36 cellular contexts compared by ENCODE assay signal in genomic region chr2:44535376-44535775, GRCh38.
"Had no signal": no experiment of that assay in that cellular context is flagged by ENCODE, and none has a peak within 500 bp of the region (broad histone marks: within the 10 kb centered on the region; RNA-seq: fewer than 3 reads in every experiment).

No MANE protein-coding gene starts in this region.

- H3K4me2 ChIP-seq: SK-N-SH had no signal

- H3K27ac ChIP-seq: brain microvascular endothelial cell, cardiac muscle cell, Peyer's patch, SJSA1 had no signal

- H3K9me3 ChIP-seq: Peyer's patch, SJSA1, SK-N-SH had no signal

- H3K36me3 ChIP-seq: brain microvascular endothelial cell, cardiac muscle cell, SJSA1 had no signal

- H3K4me3 Mint-ChIP-seq: activated B cell treated with CpG ODN at 0.5 μM for 24 hours; activated CD4-positive, alpha-beta memory T cell treated with anti-CD3 and anti-CD28 coated beads for 36 hours; activated naive CD4-positive, alpha-beta T cell treated with anti-CD3 and anti-CD28 coated beads for 36 hours; activated naive CD8-positive, alpha-beta T cell; activated naive CD8-positive, alpha-beta T cell treated with anti-CD3 and anti-CD28 coated beads, Interleukin-2, amount 50 U/mL, for 24 hours; activated T-cell treated with anti-CD3 and anti-CD28 coated beads, Interleukin-2, amount 50 U/mL, for 4 hours; activated T-helper 1 cell treated with anti-CD3 and anti-CD28 coated beads, Interleukin-12 subunit alpha, Interleukin-12 subunit beta, Interleukin-2, Interleukin-4 antibody, amounts not matched to agents 30 ng/mL and 10 ng/mL and 1 ng/mL, durations not matched to agents 14 hours and 24 hours and 36 hours; central memory CD8-positive, alpha-beta T cell; T-helper 1 cell treated with Interleukin-12 subunit alpha and Interleukin-12 subunit beta and Interleukin-4 antibody, amounts not matched to agents 30 μg/mL and 1 μg/mL, for 36 hours; T-helper 2 cell treated with Interferon-gamma antibody and Interleukin-4, amounts not matched to agents 5 μg/mL and 100 μg/mL, for 36 hours had no signal

- DNase-seq: activated B cell treated with CpG ODN at 0.5 μM for 24 hours; activated CD4-positive, alpha-beta memory T cell treated with anti-CD3 and anti-CD28 coated beads for 36 hours; activated CD4-positive, alpha-beta T cell treated with anti-CD3 and anti-CD28 coated beads for 4 hours; activated CD4-positive, alpha-beta T cell treated with anti-CD3 and anti-CD28 coated beads, Interleukin-2, amount 50 U/mL, for 1 hour; activated CD4-positive, CD25-positive, alpha-beta regulatory T cell treated with anti-CD3 and anti-CD28 coated beads, Interleukin-2, amount 50 U/mL, for 72 hours; activated CD8-positive, alpha-beta memory T cell treated with anti-CD3 and anti-CD28 coated beads, Interleukin-2, amount 50 U/mL, for 4 hours; activated gamma-delta T cell treated with Interleukin-2 at 50 U/mL for 16 hours; activated naive CD4-positive, alpha-beta T cell treated with anti-CD3 and anti-CD28 coated beads for 36 hours; activated naive CD8-positive, alpha-beta T cell treated with anti-CD3 and anti-CD28 coated beads, Interleukin-2, amount 50 U/mL, for 24 hours; activated T-cell treated with anti-CD3 and anti-CD28 coated beads for 4 hours; activated T-cell treated with anti-CD3 and anti-CD28 coated beads, Interleukin-2, amount 50 U/mL, for 4 hours; amniotic stem cell; aorta; brain microvascular endothelial cell; MG63; NCI-H1048; NCI-H1105 treated with DMSO at 0.1 percent for 48 hours; NCI-H1436; NCI-H1694; NCI-H1930; NCI-H2081 treated with DMSO at 0.1 percent for 48 hours; NCI-H345; NCI-H524 treated with DMSO at 0.1 percent for 48 hours; PC-3; Peyer's patch; RPMI8226; SHP77 treated with DMSO at 0.1 percent for 48 hours; SK-N-SH had no signal

- H3K9me3 Mint-ChIP-seq: activated CD4-positive, alpha-beta memory T cell treated with anti-CD3 and anti-CD28 coated beads for 36 hours; activated naive CD4-positive, alpha-beta T cell treated with anti-CD3 and anti-CD28 coated beads for 36 hours; activated T-cell treated with anti-CD3 and anti-CD28 coated beads, Interleukin-2, amount 50 U/mL, for 4 hours; activated T-helper 1 cell treated with anti-CD3 and anti-CD28 coated beads, Interleukin-12 subunit alpha, Interleukin-12 subunit beta, Interleukin-2, Interleukin-4 antibody, amounts not matched to agents 30 ng/mL and 10 ng/mL and 1 ng/mL, durations not matched to agents 14 hours and 24 hours and 36 hours; central memory CD8-positive, alpha-beta T cell; T-helper 1 cell treated with Interleukin-12 subunit alpha and Interleukin-12 subunit beta and Interleukin-4 antibody, amounts not matched to agents 30 μg/mL and 1 μg/mL, for 36 hours; T-helper 2 cell treated with Interferon-gamma antibody and Interleukin-4, amounts not matched to agents 5 μg/mL and 100 μg/mL, for 36 hours had no signal

- H3K27me3 Mint-ChIP-seq: activated B cell treated with CpG ODN at 0.5 μM for 24 hours; activated CD4-positive, alpha-beta memory T cell treated with anti-CD3 and anti-CD28 coated beads for 36 hours; activated naive CD8-positive, alpha-beta T cell; activated naive CD8-positive, alpha-beta T cell treated with anti-CD3 and anti-CD28 coated beads, Interleukin-2, amount 50 U/mL, for 24 hours; central memory CD8-positive, alpha-beta T cell had no signal

- FAIRE-seq: TTC549 had no signal

- H3K27me3 ChIP-seq: brain microvascular endothelial cell, cardiac muscle cell, MG63, Peyer's patch, SJSA1 had no signal

- H3K4me1 ChIP-seq: Peyer's patch, SJSA1 had no signal

- H3K9me2 ChIP-seq: SK-N-SH had no signal

- H3K27ac Mint-ChIP-seq: activated B cell treated with CpG ODN at 0.5 μM for 24 hours; activated CD4-positive, alpha-beta memory T cell treated with anti-CD3 and anti-CD28 coated beads for 36 hours; activated naive CD4-positive, alpha-beta T cell treated with anti-CD3 and anti-CD28 coated beads for 36 hours; activated naive CD8-positive, alpha-beta T cell; activated naive CD8-positive, alpha-beta T cell treated with anti-CD3 and anti-CD28 coated beads, Interleukin-2, amount 50 U/mL, for 24 hours; activated T-helper 1 cell treated with anti-CD3 and anti-CD28 coated beads, Interleukin-12 subunit alpha, Interleukin-12 subunit beta, Interleukin-2, Interleukin-4 antibody, amounts not matched to agents 30 ng/mL and 10 ng/mL and 1 ng/mL, durations not matched to agents 14 hours and 24 hours and 36 hours; T-helper 1 cell treated with Interleukin-12 subunit alpha and Interleukin-12 subunit beta and Interleukin-4 antibody, amounts not matched to agents 30 μg/mL and 1 μg/mL, for 36 hours; T-helper 2 cell treated with Interferon-gamma antibody and Interleukin-4, amounts not matched to agents 5 μg/mL and 100 μg/mL, for 36 hours had no signal

- H3K9ac ChIP-seq: SK-N-SH had no signal

- ATAC-seq: activated naive CD8-positive, alpha-beta T cell treated with anti-CD3 and anti-CD28 coated beads, Interleukin-2, amount 50 U/mL, for 24 hours; activated T-cell treated with anti-CD3 and anti-CD28 coated beads, Interleukin-2, amount 50 U/mL, for 4 hours; PC-3 had no signal

- H3K4me1 Mint-ChIP-seq: activated naive CD8-positive, alpha-beta T cell treated with anti-CD3 and anti-CD28 coated beads, Interleukin-2, amount 50 U/mL, for 24 hours; central memory CD8-positive, alpha-beta T cell had no signal

- H3K4me3 ChIP-seq: cardiac muscle cell, MG63, Peyer's patch, SJSA1 had no signal
